Comparison of ENCODE assay signal across 9 cellular contexts in genomic region chr16:57297856-57298255, GRCh38. TPM values are rescaled to one million over a fixed set of nuclear protein-coding genes. Genes with fewer than 3 reads are reported as not detected.
DNase-seq lines count a peak whose midpoint lies in the region; ATAC-seq and TF ChIP-seq lines count a peak whose summit lies in the region.
"Had no signal": no experiment of that assay in that cellular context is flagged by ENCODE, and none has a peak within 500 bp of the region (broad histone marks: within the 10 kb centered on the region; RNA-seq: fewer than 3 reads in every experiment).

No MANE protein-coding gene starts in this region.

- H3K4me3 ChIP-seq in IMR-90 (ENCODE audit: insufficient read depth, low read depth, low read length) (no peak overlapping the region), SU-DHL-6 (ENCODE audit: insufficient read depth, low read length, poor library complexity, severe bottlenecking) (no peak overlapping the region)
- H3K4me3 ChIP-seq: transverse colon had no signal

- no peaks in the 10 kb centered on the region for H3K9me3 Mint-ChIP-seq in activated naive CD4-positive, alpha-beta T cell treated with anti-CD3 and anti-CD28 coated beads for 36 hours

- no peak for TF ChIP-seq CTCF in IMR-90 (conservative IDR thresholded peaks at IDR 0.05; ENCODE audit: low read depth, low read length)
- TF ChIP-seq CTCF in SU-DHL-6 (IDR thresholded peaks at IDR 0.05; ENCODE audit: insufficient read depth, low read length, poor library complexity, severe bottlenecking), result no peak

- H3K36me3 Mint-ChIP-seq in activated naive CD4-positive, alpha-beta T cell treated with anti-CD3 and anti-CD28 coated beads for 36 hours (ENCODE audit: low read depth), result no peaks in the 10 kb centered on the region

- H2BK5ac ChIP-seq in IMR-90 (ENCODE audit: low read depth, low read length, poor library complexity, severe bottlenecking), result no peak overlapping the region

- in situ Hi-C loops in IMR-90 (cut with MboI; ENCODE audit: low sequenced_read_pairs), result loop anchor here (10.0 kb wide), 1 partner anchor 213 kb away; no protein-coding TSS in a partner anchor

- POLR2A ChIA-PET in IMR-90 (lab: Charles Lee; ENCODE audit: unreplicated experiment), result no interaction called here

- intact Hi-C loops in IMR-90 (cut with micrococcal nuclease), result loop anchor here (2.0 kb wide), 3 partner anchors 53 to 205 kb away; partner anchors contain the start of genes ARL2BP and CPNE2
- intact Hi-C loops in activated naive CD4-positive, alpha-beta T cell treated with anti-CD3 and anti-CD28 coated beads for 36 hours (cut with micrococcal nuclease), result no loop called here
- intact Hi-C loops in posterior vena cava (cut with DNase I), result no loop called here

- no peak overlapping the region for H2BK15ac ChIP-seq in IMR-90 (ENCODE audit: low read depth, low read length)

- H3K4me2 ChIP-seq in IMR-90 (ENCODE audit: low read depth, low read length), result no peak overlapping the region
- H3K4me2 ChIP-seq in SU-DHL-6 (ENCODE audit: low read depth, low read length, poor library complexity, severe bottlenecking), result peak overlapping the region; percentile 55

- no peak overlapping the region for H2BK20ac ChIP-seq in IMR-90 (ENCODE audit: low read depth, low read length)

- no peaks in the 10 kb centered on the region for H3K9me3 ChIP-seq in IMR-90 (ENCODE audit: control insufficient read depth, insufficient read depth, low read length)
- H3K9me3 ChIP-seq in SU-DHL-6 (ENCODE audit: insufficient read depth, low read length), result no peaks in the 10 kb centered on the region
- H3K9me3 ChIP-seq: transverse colon had no signal

- H3K36me3 ChIP-seq in IMR-90 (ENCODE audit: control insufficient read depth, insufficient read depth, low read length) (no peaks in the 10 kb centered on the region), SU-DHL-6 (ENCODE audit: low read length) (no peaks in the 10 kb centered on the region)
- H3K36me3 ChIP-seq: transverse colon had no signal

- H3K9me1 ChIP-seq in IMR-90 (ENCODE audit: insufficient read depth, low read length), result no peaks in the 10 kb centered on the region

- H4K5ac ChIP-seq in IMR-90 (ENCODE audit: low read depth, low read length), result no peak overlapping the region

- H3K9me2 ChIP-seq in SU-DHL-6 (replicated peaks; ENCODE audit: insufficient read depth, low read length), result no peaks in the 10 kb centered on the region

- peaks cover 3% of the 10 kb centered on the region; the same call in 1 of the 2 replicates for H3K27me3 ChIP-seq in IMR-90 (ENCODE audit: control insufficient read depth, insufficient read depth, low read length)
- H3K27me3 ChIP-seq in SU-DHL-6 (ENCODE audit: low read length), result no peaks in the 10 kb centered on the region
- H3K27me3 ChIP-seq: transverse colon had no signal

- no peak for TF ChIP-seq POLR2A in IMR-90 (IDR thresholded peaks at IDR 0.05; ENCODE audit: low read depth, low read length)

- no peaks in the 10 kb centered on the region for H3K79me1 ChIP-seq in IMR-90 (ENCODE audit: low read depth in 1 of 2, low read length in 2 of 2)

- H3K4ac ChIP-seq in IMR-90 (ENCODE audit: low read depth, low read length), result no peak overlapping the region

- peaks cover 4% of the 10 kb centered on the region for H3K4me1 Mint-ChIP-seq in activated naive CD4-positive, alpha-beta T cell treated with anti-CD3 and anti-CD28 coated beads for 36 hours (ENCODE audit: low read depth)

- peaks cover 2% of the 10 kb centered on the region for H3K27me3 Mint-ChIP-seq in activated naive CD4-positive, alpha-beta T cell treated with anti-CD3 and anti-CD28 coated beads for 36 hours (ENCODE audit: low read depth)

- H4K91ac ChIP-seq in IMR-90 (ENCODE audit: insufficient read depth, low read depth, low read length), result no peak overlapping the region

- no peak for TF ChIP-seq RAD21 in IMR-90 (IDR thresholded peaks at IDR 0.05; ENCODE audit: low read length)

- DNase-seq in IMR-90, result no peak
- DNase-seq in activated naive CD4-positive, alpha-beta T cell treated with anti-CD3 and anti-CD28 coated beads for 36 hours, result peak; percentile 46
- peak; percentile 65 for DNase-seq in posterior vena cava (ENCODE audit: low spot score)
- no peak for DNase-seq in NCI-H2081 (lab: John Stamatoyannopoulos, UW)
- DNase-seq in HK-2 (ENCODE audit: unreplicated experiment), result no peak
- DNase-seq: transverse colon had no signal

- peak overlapping the region; percentile 50 for H3K27ac Mint-ChIP-seq in activated naive CD4-positive, alpha-beta T cell treated with anti-CD3 and anti-CD28 coated beads for 36 hours

- no peak overlapping the region for H3K14ac ChIP-seq in IMR-90 (replicated peaks; ENCODE audit: low read depth, low read length)

- no peaks in the 10 kb centered on the region for H3K4me1 ChIP-seq in IMR-90 (ENCODE audit: control insufficient read depth, insufficient read depth, low read length)

- 0% methylated on average over 1 of the region's 13 CpGs; no CpG with 5 or more reads in 1 of the 2 experiments for WGBS in IMR-90 (ENCODE audit: extremely low coverage in 2 of 2, insufficient read length in 1 of 2), 2 experiments

- no peak overlapping the region for H3K56ac ChIP-seq in IMR-90 (ENCODE audit: extremely low read depth, insufficient read depth, low read length)

- H4K8ac ChIP-seq in IMR-90 (ENCODE audit: low read depth in 2 of 2, low read length in 2 of 2), result no peak overlapping the region

- no peak overlapping the region for H2AK9ac ChIP-seq in IMR-90 (replicated peaks; ENCODE audit: low read depth, low read length, poor library complexity)

- no peaks in the 10 kb centered on the region for H3K79me2 ChIP-seq in SU-DHL-6 (ENCODE audit: insufficient read depth, low read length)

- no TSS peak for BruUV-seq in IMR-90 (replicated peaks; lab: Mats Ljungman, UMichigan)

- no peak overlapping the region for H3K18ac ChIP-seq in IMR-90 (ENCODE audit: low read depth, low read length)

- H3K23ac ChIP-seq in IMR-90 (ENCODE audit: low read depth, low read length), result no peak overlapping the region

- H2AFZ ChIP-seq in IMR-90 (replicated peaks; ENCODE audit: low read length, poor library complexity), result peak overlapping the region; percentile 59
- peak overlapping the region; percentile 94 for H2AFZ ChIP-seq in SU-DHL-6 (ENCODE audit: low read depth, low read length, severe bottlenecking)

- H4K20me1 ChIP-seq in IMR-90 (ENCODE audit: insufficient read depth, low read length) (peaks cover 5% of the 10 kb centered on the region), SU-DHL-6 (ENCODE audit: low read depth, low read length) (no peaks in the 10 kb centered on the region)

- H3K9ac ChIP-seq in IMR-90 (ENCODE audit: low read depth, low read length) (no peak overlapping the region), SU-DHL-6 (ENCODE audit: low read length) (no peak overlapping the region)

- no peak overlapping the region for H2AK5ac ChIP-seq in IMR-90 (ENCODE audit: low read depth, low read length)

- H3F3A ChIP-seq in SU-DHL-6 (ENCODE audit: insufficient read depth), result 0 out of 2 replicates have a peak, but pooled peaks cover 4% of the 10 kb centered on the region

- ATAC-seq in IMR-90 (ENCODE audit: low read depth), result no peak
- no peak for ATAC-seq in GM21367 (IDR thresholded peaks at IDR 0.05; ENCODE audit: unreplicated experiment)
- ATAC-seq in GM19463 (IDR thresholded peaks at IDR 0.05; ENCODE audit: unreplicated experiment), result no peak

- H3K27ac ChIP-seq in IMR-90 (ENCODE audit: insufficient read depth, low read length) (no peak overlapping the region), SU-DHL-6 (ENCODE audit: low read depth, low read length) (no peak overlapping the region)

- peak overlapping the region; percentile 63 for H3K4me3 Mint-ChIP-seq in activated naive CD4-positive, alpha-beta T cell treated with anti-CD3 and anti-CD28 coated beads for 36 hours

- CTCF ChIA-PET in IMR-90 (lab: Yijun Ruan, JAX), result interaction anchor here (0.6 to 3.5 kb wide), 2 partner anchors 50 to 119 kb away, joined by 13 to 20 read pairs; no protein-coding TSS in a partner anchor
- CTCF ChIA-PET in activated naive CD4-positive, alpha-beta T cell treated with anti-CD3 and anti-CD28 coated beads for 36 hours (lab: Charles Lee), result interaction anchor here (1.0 to 1.8 kb wide), 2 partner anchors 120 to 121 kb away, joined by 3 to 5 read pairs; no protein-coding TSS in a partner anchor

- H2BK120ac ChIP-seq in IMR-90 (ENCODE audit: low read depth, low read length), result no peak overlapping the region

- dilution Hi-C loops in IMR-90 (cut with HindIII; ENCODE audit: low sequenced_read_pairs, unreplicated experiment), result no loop called here

TF ChIP-seq in IMR-90, 13 proteins besides CTCF, POLR2A, EP300 and RAD21 (continues in another document):
- TF ChIP-seq MAZ (IDR thresholded peaks at IDR 0.05; ENCODE audit: borderline replicate concordance, low read depth, low read length), result no peak
- no peak for TF ChIP-seq RFX5 (IDR thresholded peaks at IDR 0.05; ENCODE audit: low read depth, low read length)
- no peak for TF ChIP-seq USF2 (IDR thresholded peaks at IDR 0.05; ENCODE audit: low read depth, low read length)
- TF ChIP-seq MAFK (IDR thresholded peaks at IDR 0.05; ENCODE audit: low read depth, low read length), result no peak
- no peak for TF ChIP-seq RCOR1 (IDR thresholded peaks at IDR 0.05; ENCODE audit: insufficient replicate concordance, low read length)

RNA-seq across cellular contexts. Expression of gene PLLP, which starts 13.4 kb away (rescaled TPM):
- total RNA-seq in IMR-90 (2012; rRNA removed), result not detected in 2 replicates
- 0.05 TPM in 1 of 2 replicates, not detected in the other for polyA plus RNA-seq in IMR-90 (2012; rRNA removed)
- polyA plus RNA-seq in IMR-90 (2012; cell fraction: cytosol; rRNA removed), result 0.04 TPM in 1 of 2 replicates, not detected in the other
- polyA plus RNA-seq in IMR-90 (2012; cell fraction: nucleus; rRNA removed; ENCODE audit: low replicate concordance), result not detected in 2 replicates
- total RNA-seq in activated naive CD4-positive, alpha-beta T cell treated with anti-CD3 and anti-CD28 coated beads for 36 hours, result under 1 TPM; 0.25 to 0.41 TPM
- 1 to 10 TPM; 1.7 to 3.8 TPM for total RNA-seq in posterior vena cava

RNA-seq across cellular contexts. Expression of gene ARL2BP, which starts 52.8 kb away (rescaled TPM):
- total RNA-seq in IMR-90 (2012; rRNA removed), result 73.7 and 77.8 TPM in 2 replicates
- polyA plus RNA-seq in IMR-90 (2012; rRNA removed), result 46.8 and 46.9 TPM in 2 replicates
- 25.7 and 37.1 TPM in 2 replicates for polyA plus RNA-seq in IMR-90 (2012; cell fraction: cytosol; rRNA removed)
- polyA plus RNA-seq in IMR-90 (2012; cell fraction: nucleus; rRNA removed; ENCODE audit: low replicate concordance), result 8.1 and 26.0 TPM in 2 replicates
- 10 to 100 TPM; 11.0 to 11.2 TPM for total RNA-seq in activated naive CD4-positive, alpha-beta T cell treated with anti-CD3 and anti-CD28 coated beads for 36 hours
- total RNA-seq in posterior vena cava, result 10 to 100 TPM; 48.4 to 49.6 TPM

Comparison
In these comparisons a context has a peak if more than half of its experiments do, and no peak if none do; other contexts are left out.
1. DNase-seq: peak in activated naive CD4-positive, alpha-beta T cell treated with anti-CD3 and anti-CD28 coated beads for 36 hours (single experiment) and posterior vena cava (single experiment); none in IMR-90 (single experiment), NCI-H2081 (0 of 2) and HK-2 (single experiment).